Comparison of ENCODE assay signal across 24 cellular contexts in the genomic region with DNA sequence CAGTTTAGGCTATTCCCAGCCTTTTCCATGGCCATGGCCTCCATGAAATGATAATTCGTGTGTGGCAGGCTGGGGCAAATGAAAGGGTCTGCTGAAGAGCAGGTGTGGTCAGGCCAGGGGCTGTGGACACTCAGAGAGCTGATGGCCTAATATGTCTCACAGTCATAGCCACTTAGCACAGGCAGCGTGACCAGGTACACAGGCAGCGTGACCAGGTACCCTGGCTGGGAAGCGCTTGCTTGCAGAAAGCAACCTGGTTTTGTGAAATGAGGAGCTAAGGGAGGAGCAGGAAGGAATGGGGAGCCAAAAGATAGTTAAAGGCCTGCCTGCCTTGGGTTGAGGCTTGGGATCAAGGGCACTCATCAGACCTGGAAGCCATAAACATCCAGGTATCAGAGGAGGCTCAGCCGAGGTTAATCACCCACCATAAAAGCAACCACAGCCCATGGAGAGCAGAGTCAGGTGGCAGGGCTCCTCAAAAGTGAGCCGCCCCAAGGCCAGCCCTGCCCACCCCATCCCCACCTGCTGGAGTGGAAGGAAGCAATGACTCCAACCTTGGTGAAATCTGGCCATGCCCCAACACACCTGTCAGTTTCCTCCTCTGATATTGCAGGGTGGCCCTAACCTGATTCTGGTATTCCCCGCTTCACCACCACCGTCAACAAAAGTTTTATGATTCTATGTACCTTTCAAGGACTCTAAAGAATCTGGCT. TPM values are rescaled to one million over a fixed set of nuclear protein-coding genes. Genes with fewer than 3 reads are reported as not detected.
A peak's percentile ranks its signal among the peaks of the same experiment; 100 is the strongest.
DNase-seq lines count a peak whose midpoint lies in the region; ATAC-seq and TF ChIP-seq lines count a peak whose summit lies in the region.
"Had no signal": no experiment of that assay in that cellular context is flagged by ENCODE, and none has a peak within 500 bp of the region (broad histone marks: within the 10 kb centered on the region; RNA-seq: fewer than 3 reads in every experiment).

No MANE protein-coding gene starts in this region.

- no peak overlapping the region for H2AFZ ChIP-seq in hepatocyte

- WGBS in hepatocyte (ENCODE audit: low lambda C conversion rate, missing lambda C conversion rate), result 66% methylated on average over 8 of the region's 8 CpGs

- no peaks in the 10 kb centered on the region for H3K27me3 Mint-ChIP-seq in activated naive CD4-positive, alpha-beta T cell treated with anti-CD3 and anti-CD28 coated beads for 36 hours (ENCODE audit: low read depth)
- H3K27me3 Mint-ChIP-seq: activated T-cell treated with anti-CD3 and anti-CD28 coated beads, Interleukin-2, amount 50 U/mL, for 24 hours had no signal

- H3K9me3 ChIP-seq in left ventricle myocardium inferior (replicated peaks) (no peaks in the 10 kb centered on the region), hepatocyte (ENCODE audit: low read depth) (no peaks in the 10 kb centered on the region)

- H3K4me3 ChIP-seq in left ventricle myocardium inferior, result no peak overlapping the region
- no peak overlapping the region for H3K4me3 ChIP-seq in hepatocyte
- H3K4me3 ChIP-seq: cardiac muscle cell, GM12878, lung had no signal

- CTCF ChIA-PET in activated naive CD4-positive, alpha-beta T cell treated with anti-CD3 and anti-CD28 coated beads for 36 hours (lab: Charles Lee), result no interaction called here

- H3K27me3 ChIP-seq in left ventricle myocardium inferior (ENCODE audit: low read depth) (no peaks in the 10 kb centered on the region), hepatocyte (no peaks in the 10 kb centered on the region)
- H3K27me3 ChIP-seq: cardiac muscle cell had no signal

- H3K36me3 Mint-ChIP-seq in activated naive CD4-positive, alpha-beta T cell treated with anti-CD3 and anti-CD28 coated beads for 36 hours (ENCODE audit: low read depth), result no peaks in the 10 kb centered on the region
- H3K36me3 Mint-ChIP-seq: CD14-positive monocyte had no signal

- H3K4me1 Mint-ChIP-seq in activated naive CD4-positive, alpha-beta T cell treated with anti-CD3 and anti-CD28 coated beads for 36 hours (ENCODE audit: low read depth), result peaks cover 3% of the 10 kb centered on the region

- DNase-seq in Right ventricle myocardium superior (no peak), left ventricle myocardium inferior (no peak), NCI-H510A (lab: John Stamatoyannopoulos, UW) (peak; percentile 87), hepatocyte (ENCODE audit: low spot score) (peak; percentile 80), posterior vena cava (ENCODE audit: low spot score) (no peak), medulla oblongata (ENCODE audit: extremely low spot score) (no peak)
- no peak for DNase-seq in activated naive CD4-positive, alpha-beta T cell treated with anti-CD3 and anti-CD28 coated beads for 36 hours
- DNase-seq: activated CD4-positive, alpha-beta T cell treated with anti-CD3 and anti-CD28 coated beads for 1 hour; activated naive CD4-positive, alpha-beta T cell treated with Interleukin-2 at 50 U/mL for 16 hours; activated T-cell treated with anti-CD3 and anti-CD28 coated beads, Interleukin-2, amount 50 U/mL, for 24 hours; amygdala; foreskin keratinocyte; hippocampal formation; islet precursor cell; NCI-H1048; nucleus accumbens; SW 1271 had no signal

- peaks cover 18% of the 10 kb centered on the region for H3K79me2 ChIP-seq in hepatocyte

- H4K20me1 ChIP-seq in hepatocyte (ENCODE audit: insufficient read depth, poor library complexity, severe bottlenecking), result no peaks in the 10 kb centered on the region

- H3K9me2 ChIP-seq in hepatocyte (replicated peaks; ENCODE audit: insufficient read depth), result no peaks in the 10 kb centered on the region

- H3K4me3 Mint-ChIP-seq in activated naive CD4-positive, alpha-beta T cell treated with anti-CD3 and anti-CD28 coated beads for 36 hours, result no peak overlapping the region
- H3K4me3 Mint-ChIP-seq: activated T-cell treated with anti-CD3 and anti-CD28 coated beads, Interleukin-2, amount 50 U/mL, for 24 hours; CD14-positive monocyte had no signal

- TF ChIP-seq CTCF in left ventricle myocardium inferior (IDR thresholded peaks at IDR 0.05; ENCODE audit: borderline replicate concordance) (no peak), hepatocyte (IDR thresholded peaks at IDR 0.05; ENCODE audit: poor library complexity) (no peak)

- H3K27ac Mint-ChIP-seq in activated naive CD4-positive, alpha-beta T cell treated with anti-CD3 and anti-CD28 coated beads for 36 hours, result no peak overlapping the region
- H3K27ac Mint-ChIP-seq: activated T-cell treated with anti-CD3 and anti-CD28 coated beads, Interleukin-2, amount 50 U/mL, for 24 hours had no signal

- ATAC-seq in Right ventricle myocardium superior (ENCODE audit: poor library complexity) (peak; percentile 20), HG02623 (IDR thresholded peaks at IDR 0.05; ENCODE audit: unreplicated experiment) (no peak)
- ATAC-seq: foreskin keratinocyte, GM12878 had no signal

- no peaks in the 10 kb centered on the region for H3K9me3 Mint-ChIP-seq in activated naive CD4-positive, alpha-beta T cell treated with anti-CD3 and anti-CD28 coated beads for 36 hours
- H3K9me3 Mint-ChIP-seq: activated T-cell treated with anti-CD3 and anti-CD28 coated beads, Interleukin-2, amount 50 U/mL, for 24 hours had no signal

- no peak overlapping the region for H3K4me2 ChIP-seq in hepatocyte
- H3K4me2 ChIP-seq: KMS-11 had no signal

- H3K4me1 ChIP-seq in left ventricle myocardium inferior (no peaks in the 10 kb centered on the region), hepatocyte (ENCODE audit: insufficient read depth) (peaks cover 45% of the 10 kb centered on the region)

- intact Hi-C loops in Right ventricle myocardium superior (cut with DNase I), result no loop called here
- intact Hi-C loops in left ventricle myocardium inferior (cut with micrococcal nuclease), result no loop called here
- intact Hi-C loops in posterior vena cava (cut with DNase I), result loop anchor here in 1 of 2 donors (5.0 kb wide), 1 partner anchor 1491 kb away; a partner anchor contains a TSS
- intact Hi-C loops in activated naive CD4-positive, alpha-beta T cell treated with anti-CD3 and anti-CD28 coated beads for 36 hours (cut with micrococcal nuclease), result no loop called here

- H3K36me3 ChIP-seq in left ventricle myocardium inferior (no peaks in the 10 kb centered on the region), hepatocyte (replicated peaks; ENCODE audit: insufficient read depth, low read depth) (no peaks in the 10 kb centered on the region)
- H3K36me3 ChIP-seq: cardiac muscle cell had no signal

- H3K27ac ChIP-seq in left ventricle myocardium inferior (replicated peaks) (no peak overlapping the region), hepatocyte (peak overlapping the region; percentile 94)
- H3K27ac ChIP-seq: cardiac muscle cell, foreskin keratinocyte, KMS-11 had no signal

RNA-seq across cellular contexts. Expression of a gene that starts 8.0 kb away (rescaled TPM):
- total RNA-seq in Right ventricle myocardium superior (104 TPM), left ventricle myocardium inferior (63.4 TPM), hepatocyte (1,376 and 1,381 TPM in 2 replicates), posterior vena cava (10 to 100 TPM in 1 of 2 donors, 1 to 10 TPM in 1; 4.0 to 23.6 TPM)
- polyA plus RNA-seq in hepatocyte, result 2,058 and 2,283 TPM in 2 replicates
- total RNA-seq in activated naive CD4-positive, alpha-beta T cell treated with anti-CD3 and anti-CD28 coated beads for 36 hours, result under 1 TPM; 0.24 to 0.40 TPM

RNA-seq across cellular contexts. Expression of a gene that starts 36.1 kb away (rescaled TPM):
- total RNA-seq in Right ventricle myocardium superior, result 7.0 TPM
- 3.7 TPM for total RNA-seq in left ventricle myocardium inferior
- 676 and 753 TPM in 2 replicates for total RNA-seq in hepatocyte
- polyA plus RNA-seq in hepatocyte, result 1,621 and 1,849 TPM in 2 replicates
- 10 to 100 TPM; 14.1 to 20.5 TPM for total RNA-seq in posterior vena cava
- total RNA-seq in activated naive CD4-positive, alpha-beta T cell treated with anti-CD3 and anti-CD28 coated beads for 36 hours, result 1 to 10 TPM; 7.5 to 7.9 TPM
- total RNA-seq: myocyte had no signal

Comparison
In these comparisons a context has a peak if more than half of its experiments do, and no peak if none do; other contexts are left out.
1. DNase-seq: peak in NCI-H510A (single experiment) and hepatocyte (single experiment); none in Right ventricle myocardium superior (single experiment), left ventricle myocardium inferior (single experiment), posterior vena cava (single experiment), medulla oblongata (single experiment) and activated naive CD4-positive, alpha-beta T cell treated with anti-CD3 and anti-CD28 coated beads for 36 hours (single experiment).
2. RNA of a gene that starts 8.0 kb away (total RNA-seq): 1,376 to 1,381 TPM in hepatocyte; 104 TPM in Right ventricle myocardium superior (single experiment), 63.4 TPM in left ventricle myocardium inferior (single experiment), 4.0 to 23.6 TPM in posterior vena cava and 0.24 to 0.40 TPM in activated naive CD4-positive, alpha-beta T cell treated with anti-CD3 and anti-CD28 coated beads for 36 hours; every median in the first group is over 10 times any median in the second.
3. RNA of a gene that starts 36.1 kb away (total RNA-seq): 676 to 753 TPM in hepatocyte; 14.1 to 20.5 TPM in posterior vena cava, 7.5 to 7.9 TPM in activated naive CD4-positive, alpha-beta T cell treated with anti-CD3 and anti-CD28 coated beads for 36 hours, 7.0 TPM in Right ventricle myocardium superior (single experiment) and 3.7 TPM in left ventricle myocardium inferior (single experiment); every median in the first group is over 10 times any median in the second.